Comparison of ENCODE assay signal across 30 cellular contexts in the genomic region with DNA sequence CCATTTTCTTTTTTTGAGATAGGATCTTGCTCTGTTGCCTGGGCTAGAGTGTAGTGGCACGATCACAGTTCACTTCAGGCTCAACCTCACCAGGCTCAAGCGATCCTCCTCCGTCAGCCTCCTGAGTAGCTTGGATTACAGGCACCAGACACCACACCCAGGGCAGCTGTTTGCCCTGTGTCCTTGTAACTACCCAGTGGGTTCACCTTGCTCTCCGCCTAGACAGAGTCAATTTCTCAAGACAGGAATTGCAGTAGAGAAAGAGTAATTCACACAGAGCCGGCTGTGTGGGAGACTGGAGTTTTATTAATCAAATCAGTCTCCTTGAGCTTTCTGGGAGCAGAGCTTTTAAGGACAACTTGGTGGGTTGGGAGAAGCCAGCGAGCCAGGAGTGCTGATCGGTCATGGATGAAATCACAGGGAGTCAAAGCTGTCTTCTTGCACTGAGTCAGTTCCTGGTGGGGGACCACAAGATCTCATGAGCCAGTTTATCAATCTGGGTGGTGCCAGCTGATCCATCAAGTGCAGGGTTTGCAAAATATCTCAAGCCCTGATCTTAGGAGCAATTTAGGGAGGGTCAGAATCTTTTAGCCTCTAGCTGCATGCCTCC. TPM values are rescaled to one million over a fixed set of nuclear protein-coding genes. Genes with fewer than 3 reads are reported as not detected.
A peak's percentile ranks its signal among the peaks of the same experiment; 100 is the strongest.
DNase-seq lines count a peak whose midpoint lies in the region; ATAC-seq and TF ChIP-seq lines count a peak whose summit lies in the region.
"Had no signal": no experiment of that assay in that cellular context is flagged by ENCODE, and none has a peak within 500 bp of the region (broad histone marks: within the 10 kb centered on the region; RNA-seq: fewer than 3 reads in every experiment).

No MANE protein-coding gene starts in this region.

- H4K20me1 ChIP-seq in Loucy (ENCODE audit: insufficient read depth, low read length, poor library complexity, severe bottlenecking) (no peaks in the 10 kb centered on the region), SK-N-SH (ENCODE audit: insufficient read depth) (no peaks in the 10 kb centered on the region)

- intact Hi-C loops in dendritic cell treated with granulocyte-macrophage colony-stimulating factor and Interleukin-4, amounts not matched to agents 40 ng/mL and 50 ng/mL, for 4 days (cut with micrococcal nuclease), result loop anchor here (10.0 kb wide), 1 partner anchor 92 kb away; a partner anchor contains a TSS
- intact Hi-C loops in head of caudate nucleus (cut with DNase I), result no loop called here

- H2AFZ ChIP-seq in Loucy (ENCODE audit: low read length) (peak overlapping the region; percentile 10; the same call in 1 of the 2 replicates), SK-N-SH (ENCODE audit: low read depth) (no peak overlapping the region)

- H3K4me1 Mint-ChIP-seq in dendritic cell treated with granulocyte-macrophage colony-stimulating factor and Interleukin-4, amounts not matched to agents 40 ng/mL and 50 ng/mL, for 4 days (ENCODE audit: low read depth), result peaks cover 47% of the 10 kb centered on the region
- H3K4me1 Mint-ChIP-seq in naive thymus-derived CD8-positive, alpha-beta T cell, result peaks cover 19 to 43% (median 36%) of the 10 kb centered on the region in 4 donors
- peaks cover 7% of the 10 kb centered on the region for H3K4me1 Mint-ChIP-seq in activated T-helper 17 cell treated with anti-CD3 and anti-CD28 coated beads, Interleukin-2, amount 50 U/mL, for 72 hours

- WGBS in SK-N-SH (ENCODE audit: low lambda C conversion rate), result 28% methylated on average over 7 of the region's 7 CpGs

- H3K27me3 Mint-ChIP-seq in dendritic cell treated with granulocyte-macrophage colony-stimulating factor and Interleukin-4, amounts not matched to agents 40 ng/mL and 50 ng/mL, for 4 days, result peaks cover 2% of the 10 kb centered on the region
- peaks cover 0 to 1% (median 0%) of the 10 kb centered on the region in 5 donors for H3K27me3 Mint-ChIP-seq in naive thymus-derived CD8-positive, alpha-beta T cell
- H3K27me3 Mint-ChIP-seq in activated T-helper 17 cell treated with anti-CD3 and anti-CD28 coated beads, Interleukin-2, amount 50 U/mL, for 72 hours, result no peaks in the 10 kb centered on the region
- H3K27me3 Mint-ChIP-seq: central memory CD8-positive, alpha-beta T cell had no signal

- H3K4me2 ChIP-seq in Loucy (ENCODE audit: low read depth, low read length, poor library complexity, severe bottlenecking) (no peak overlapping the region), SK-N-SH (no peak overlapping the region; the same call in 1 of the 2 replicates)

- H3K36me3 ChIP-seq in Loucy (ENCODE audit: insufficient read depth, low read length) (no peaks in the 10 kb centered on the region), SK-N-SH (replicated peaks in 1 of 2; ENCODE audit: control insufficient read depth in 1 of 2, insufficient read depth in 2 of 2, low read length in 1 of 2) (no peaks in the 10 kb centered on the region)
- H3K36me3 ChIP-seq: Peyer's patch, right lobe of liver, suprapubic skin had no signal

- no peak for TF ChIP-seq RAD21 in SK-N-SH (IDR thresholded peaks at IDR 0.05; ENCODE audit: low read length)

- DNase-seq in Caki2 (ENCODE audit: low read depth) (peak; percentile 59), head of caudate nucleus (no peak), SK-N-SH (no peak)
- DNase-seq in naive thymus-derived CD8-positive, alpha-beta T cell, result no peak
- DNase-seq in activated CD8-positive, alpha-beta memory T cell treated with anti-CD3 and anti-CD28 coated beads, Interleukin-2, amount 50 U/mL, for 4 hours, result no peak
- DNase-seq: activated CD4-positive, alpha-beta T cell treated with anti-CD3 and anti-CD28 coated beads, Interleukin-2, amount 50 U/mL, for 48 hours; activated gamma-delta T cell; Calu3; dorsolateral prefrontal cortex; islet precursor cell; Kasumi-1; NCI-H1092; NCI-H187; NCI-H526; Peyer's patch; right lobe of liver; stimulated activated CD4-positive, alpha-beta T cell treated with anti-CD3 and anti-CD28 coated beads, Interleukin-12 subunit alpha, Interleukin-12 subunit beta, amount 100 ng/mL, for 4 hours; stimulated activated CD4-positive, alpha-beta T cell treated with anti-CD3 and anti-CD28 coated beads, Interleukin-4, amount 100 ng/mL, for 4 hours had no signal

- CTCF ChIA-PET in SK-N-SH (lab: Yijun Ruan, JAX), result no interaction called here

- H3K27me3 ChIP-seq in Loucy (ENCODE audit: insufficient read depth, low read length, poor library complexity, severe bottlenecking) (no peaks in the 10 kb centered on the region), SK-N-SH (ENCODE audit: insufficient read depth) (peaks cover 56% of the 10 kb centered on the region; the same call in 1 of the 2 replicates)
- H3K27me3 ChIP-seq: Peyer's patch, right lobe of liver had no signal

- H3K4me3 Mint-ChIP-seq in dendritic cell treated with granulocyte-macrophage colony-stimulating factor and Interleukin-4, amounts not matched to agents 40 ng/mL and 50 ng/mL, for 4 days, result no peak overlapping the region
- no peak overlapping the region for H3K4me3 Mint-ChIP-seq in naive thymus-derived CD8-positive, alpha-beta T cell
- no peak overlapping the region for H3K4me3 Mint-ChIP-seq in activated T-helper 17 cell treated with anti-CD3 and anti-CD28 coated beads, Interleukin-2, amount 50 U/mL, for 72 hours
- H3K4me3 Mint-ChIP-seq: central memory CD8-positive, alpha-beta T cell; neural crest cell; stimulated activated memory B cell treated with anti-CD40 and anti-IgM and Interleukin-4, amounts not matched to agents 10 μg/mL and 1 μg/mL and 100 μg/mL, for 72 hours had no signal

- H3K4me3 ChIP-seq in Loucy (ENCODE audit: low read length, poor library complexity, severe bottlenecking) (no peak overlapping the region), SK-N-SH (ENCODE audit: low read depth in 2 of 2, low read length in 1 of 2) (no peak overlapping the region)
- H3K4me3 ChIP-seq: dorsolateral prefrontal cortex, Peyer's patch, right lobe of liver, suprapubic skin had no signal

- H3F3A ChIP-seq in Loucy (ENCODE audit: low read depth) (no peaks in the 10 kb centered on the region), SK-N-SH (replicated peaks; ENCODE audit: insufficient read depth) (no peaks in the 10 kb centered on the region)

- H3K9me3 Mint-ChIP-seq in dendritic cell treated with granulocyte-macrophage colony-stimulating factor and Interleukin-4, amounts not matched to agents 40 ng/mL and 50 ng/mL, for 4 days, result no peaks in the 10 kb centered on the region
- no peaks in the 10 kb centered on the region for H3K9me3 Mint-ChIP-seq in naive thymus-derived CD8-positive, alpha-beta T cell
- no peaks in the 10 kb centered on the region for H3K9me3 Mint-ChIP-seq in activated T-helper 17 cell treated with anti-CD3 and anti-CD28 coated beads, Interleukin-2, amount 50 U/mL, for 72 hours
- H3K9me3 Mint-ChIP-seq: central memory CD8-positive, alpha-beta T cell; stimulated activated memory B cell treated with anti-CD40 and anti-IgM and Interleukin-4, amounts not matched to agents 10 μg/mL and 1 μg/mL and 100 μg/mL, for 72 hours had no signal

- TF ChIP-seq CTCF in Loucy (conservative IDR thresholded peaks at IDR 0.05; ENCODE audit: low read length), result no peak
- TF ChIP-seq CTCF in SK-N-SH (IDR thresholded peaks at IDR 0.05), result no peak

- H3K4me1 ChIP-seq in Loucy (ENCODE audit: insufficient read depth, low read length, poor library complexity, severe bottlenecking) (peaks cover 10% of the 10 kb centered on the region), SK-N-SH (ENCODE audit: control insufficient read depth in 1 of 2, insufficient read depth in 2 of 2, low read depth in 1 of 2, low read length in 1 of 2) (no peaks in the 10 kb centered on the region)

- no peak for ATAC-seq in naive thymus-derived CD8-positive, alpha-beta T cell
- no peak for ATAC-seq in activated T-helper 17 cell treated with anti-CD3 and anti-CD28 coated beads, Interleukin-2, amount 50 U/mL, for 72 hours (replicated peaks)
- ATAC-seq: HCT116; HepG2; right lobe of liver; stimulated activated memory B cell treated with anti-CD40 and anti-IgM and Interleukin-4, amounts not matched to agents 10 μg/mL and 1 μg/mL and 100 μg/mL, for 72 hours had no signal

- H3K36me3 Mint-ChIP-seq in dendritic cell treated with granulocyte-macrophage colony-stimulating factor and Interleukin-4, amounts not matched to agents 40 ng/mL and 50 ng/mL, for 4 days (ENCODE audit: low read depth), result no peaks in the 10 kb centered on the region
- H3K36me3 Mint-ChIP-seq in naive thymus-derived CD8-positive, alpha-beta T cell, result no peaks in the 10 kb centered on the region
- H3K36me3 Mint-ChIP-seq in activated T-helper 17 cell treated with anti-CD3 and anti-CD28 coated beads, Interleukin-2, amount 50 U/mL, for 72 hours (ENCODE audit: low read depth), result no peaks in the 10 kb centered on the region
- H3K36me3 Mint-ChIP-seq: stimulated activated memory B cell treated with anti-CD40 and anti-IgM and Interleukin-4, amounts not matched to agents 10 μg/mL and 1 μg/mL and 100 μg/mL, for 72 hours had no signal

- in situ Hi-C loops in Caki2 (cut with HindIII; ENCODE audit: low pct_unique_long_range_greater_than_20kb, low sequenced_read_pairs), result no loop called here

- H3K27ac Mint-ChIP-seq in dendritic cell treated with granulocyte-macrophage colony-stimulating factor and Interleukin-4, amounts not matched to agents 40 ng/mL and 50 ng/mL, for 4 days, result peak overlapping the region; percentile 66
- H3K27ac Mint-ChIP-seq in naive thymus-derived CD8-positive, alpha-beta T cell, result peak overlapping the region in 9 of 10 donors; percentile 3 to 87 (median 51)
- H3K27ac Mint-ChIP-seq in activated T-helper 17 cell treated with anti-CD3 and anti-CD28 coated beads, Interleukin-2, amount 50 U/mL, for 72 hours, result no peak overlapping the region
- H3K27ac Mint-ChIP-seq: stimulated activated memory B cell treated with anti-CD40 and anti-IgM and Interleukin-4, amounts not matched to agents 10 μg/mL and 1 μg/mL and 100 μg/mL, for 72 hours had no signal

- H3K9ac ChIP-seq in Loucy (ENCODE audit: low read depth, low read length, poor library complexity, severe bottlenecking) (peak overlapping the region; percentile 25), SK-N-SH (no peak overlapping the region)

- no peak for TF ChIP-seq EP300 in SK-N-SH (IDR thresholded peaks at IDR 0.05; ENCODE audit: borderline replicate concordance in 1 of 2, low read depth in 1 of 2, low read length in 1 of 2)

- POLR2A ChIA-PET in naive thymus-derived CD8-positive, alpha-beta T cell (lab: Charles Lee), result interaction anchor here (0.6 to 2.7 kb wide), 3 partner anchors 35 to 368 kb away, joined by 6 to 10 read pairs (median 7); a partner anchor contains a TSS
- POLR2A ChIA-PET in SK-N-SH (lab: Yijun Ruan, JAX), result no interaction called here

- H3K79me2 ChIP-seq in Loucy (ENCODE audit: insufficient read depth, low read length) (no peaks in the 10 kb centered on the region), SK-N-SH (ENCODE audit: insufficient read depth) (no peaks in the 10 kb centered on the region)

- no peak overlapping the region for H3K27ac ChIP-seq in SK-N-SH (ENCODE audit: low read depth in 2 of 2, low read length in 1 of 2)
- H3K27ac ChIP-seq: C4-2B, dorsolateral prefrontal cortex, Peyer's patch, right lobe of liver, suprapubic skin had no signal

- H3K9me3 ChIP-seq in Loucy (ENCODE audit: insufficient read depth, low read depth, low read length) (no peaks in the 10 kb centered on the region), SK-N-SH (no peaks in the 10 kb centered on the region)
- H3K9me3 ChIP-seq: Peyer's patch, right lobe of liver, suprapubic skin had no signal

- H3K9me2 ChIP-seq in Loucy (replicated peaks; ENCODE audit: low read depth, low read length) (no peaks in the 10 kb centered on the region), SK-N-SH (no peaks in the 10 kb centered on the region)

RNA-seq across cellular contexts. Expression of a gene that starts 20.6 kb away (rescaled TPM):
- total RNA-seq in Caki2 (2014; rRNA removed; shearing (Covaris generic); ENCODE audit: low replicate concordance), result 11.4 and 15.0 TPM in 2 replicates
- total RNA-seq in naive thymus-derived CD8-positive, alpha-beta T cell, result 1 to 10 TPM; 2.3 to 2.8 TPM
- 1 to 10 TPM in 1 of 3 donors, under 1 TPM in 2; 0.35 to 2.5 (median 0.55) TPM for polyA plus RNA-seq in naive thymus-derived CD8-positive, alpha-beta T cell
- total RNA-seq in activated T-helper 17 cell treated with anti-CD3 and anti-CD28 coated beads, Interleukin-2, amount 50 U/mL, for 72 hours, result 10 to 100 TPM in 1 of 2 donors, 1 to 10 TPM in 1; 6.9 to 10.6 TPM
- 8.9 and 11.2 TPM in 2 replicates for polyA plus RNA-seq in SK-N-SH (2012; rRNA removed)
- 8.4 and 9.9 TPM in 2 replicates for polyA plus RNA-seq in SK-N-SH (2012; cell fraction: cytosol; rRNA removed)
- 2.6 and 4.4 TPM in 2 replicates for polyA plus RNA-seq in SK-N-SH (2012; cell fraction: nucleus; rRNA removed)
- total RNA-seq: Calu3, glomerular endothelial cell, HepG2, lung microvascular endothelial cell, neural crest cell, suprapubic skin had no signal
- polyA plus RNA-seq: HepG2 had no signal
